ENCODE assay signal across 1 cellular context in the genomic region with DNA sequence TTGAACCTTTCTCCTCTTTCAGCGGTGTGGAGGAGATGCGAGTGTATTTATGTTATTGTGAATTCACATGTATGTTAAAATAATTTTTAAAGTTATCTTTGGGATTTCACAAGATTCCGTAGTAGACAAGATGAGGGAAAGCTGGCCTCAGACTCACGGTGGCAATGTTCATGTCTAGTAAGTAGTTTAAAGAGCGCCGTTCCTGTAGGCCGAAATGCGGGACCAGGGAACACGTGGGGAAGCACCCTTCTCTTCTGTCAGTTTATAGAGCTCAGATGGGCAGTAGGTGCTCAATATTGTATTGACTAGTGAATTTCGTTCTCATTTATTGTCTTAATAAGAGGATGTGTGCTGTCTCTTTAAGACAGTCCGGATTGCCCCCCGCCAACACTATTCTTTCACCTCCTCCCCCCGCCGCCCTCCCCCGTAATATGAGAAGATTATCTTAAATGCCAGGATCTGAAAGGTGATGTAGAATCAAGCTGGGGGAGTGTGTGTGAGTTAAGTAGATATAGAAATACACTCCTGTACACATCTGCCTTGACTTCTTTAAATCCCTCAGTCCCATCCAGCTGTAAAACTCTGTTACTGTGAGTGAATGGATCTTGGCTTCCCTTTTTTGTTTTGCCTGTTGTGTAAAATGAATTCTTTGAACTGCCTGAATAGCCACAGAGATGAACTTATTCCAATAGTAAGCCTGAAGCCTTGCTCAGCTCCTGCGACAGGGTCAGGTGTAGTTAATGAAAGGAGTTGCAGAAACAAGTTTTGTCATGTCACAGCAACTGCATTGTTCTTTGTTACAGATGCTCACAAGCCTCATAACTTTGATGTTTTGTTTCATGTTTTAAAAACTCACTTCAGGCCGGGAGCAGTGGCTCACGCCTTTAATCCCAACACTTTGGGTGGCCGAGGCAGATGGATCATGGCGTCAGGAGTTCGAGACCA.
TF ChIP-seq lines count a peak whose summit lies in the region.

No MANE protein-coding gene starts in this region.

TF ChIP-seq in HCT116, 20 proteins besides CTCF, POLR2A, EP300 and RAD21 (continued from another document):
- TF ChIP-seq, protein P1, sequence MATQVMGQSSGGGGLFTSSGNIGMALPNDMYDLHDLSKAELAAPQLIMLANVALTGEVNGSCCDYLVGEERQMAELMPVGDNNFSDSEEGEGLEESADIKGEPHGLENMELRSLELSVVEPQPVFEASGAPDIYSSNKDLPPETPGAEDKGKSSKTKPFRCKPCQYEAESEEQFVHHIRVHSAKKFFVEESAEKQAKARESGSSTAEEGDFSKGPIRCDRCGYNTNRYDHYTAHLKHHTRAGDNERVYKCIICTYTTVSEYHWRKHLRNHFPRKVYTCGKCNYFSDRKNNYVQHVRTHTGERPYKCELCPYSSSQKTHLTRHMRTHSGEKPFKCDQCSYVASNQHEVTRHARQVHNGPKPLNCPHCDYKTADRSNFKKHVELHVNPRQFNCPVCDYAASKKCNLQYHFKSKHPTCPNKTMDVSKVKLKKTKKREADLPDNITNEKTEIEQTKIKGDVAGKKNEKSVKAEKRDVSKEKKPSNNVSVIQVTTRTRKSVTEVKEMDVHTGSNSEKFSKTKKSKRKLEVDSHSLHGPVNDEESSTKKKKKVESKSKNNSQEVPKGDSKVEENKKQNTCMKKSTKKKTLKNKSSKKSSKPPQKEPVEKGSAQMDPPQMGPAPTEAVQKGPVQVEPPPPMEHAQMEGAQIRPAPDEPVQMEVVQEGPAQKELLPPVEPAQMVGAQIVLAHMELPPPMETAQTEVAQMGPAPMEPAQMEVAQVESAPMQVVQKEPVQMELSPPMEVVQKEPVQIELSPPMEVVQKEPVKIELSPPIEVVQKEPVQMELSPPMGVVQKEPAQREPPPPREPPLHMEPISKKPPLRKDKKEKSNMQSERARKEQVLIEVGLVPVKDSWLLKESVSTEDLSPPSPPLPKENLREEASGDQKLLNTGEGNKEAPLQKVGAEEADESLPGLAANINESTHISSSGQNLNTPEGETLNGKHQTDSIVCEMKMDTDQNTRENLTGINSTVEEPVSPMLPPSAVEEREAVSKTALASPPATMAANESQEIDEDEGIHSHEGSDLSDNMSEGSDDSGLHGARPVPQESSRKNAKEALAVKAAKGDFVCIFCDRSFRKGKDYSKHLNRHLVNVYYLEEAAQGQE (IDR thresholded peaks at IDR 0.05; ENCODE audit: low read depth): no peak
- no peak for TF ChIP-seq ZNF274 (IDR thresholded peaks at IDR 0.05; ENCODE audit: low read depth, low read length)
- no peak for TF ChIP-seq SIN3A (IDR thresholded peaks at IDR 0.05; ENCODE audit: low read depth)
